Comparison of ENCODE assay signal across 25 cellular contexts in genomic region chr1:233412812-233413211, GRCh38.
"Had no signal": no experiment of that assay in that cellular context is flagged by ENCODE, and none has a peak within 500 bp of the region (broad histone marks: within the 10 kb centered on the region; RNA-seq: fewer than 3 reads in every experiment).

No MANE protein-coding gene starts in this region.

- H3K36me3 Mint-ChIP-seq: memory B cell; stimulated activated effector memory CD8-positive, alpha-beta T cell treated with anti-CD3 and anti-CD28 coated beads, Interleukin-12 subunit alpha, Interleukin-12 subunit beta, amount 100 ng/mL, for 72 hours had no signal

- H3K9me3 ChIP-seq: gastrocnemius medialis, right lobe of liver, upper lobe of left lung had no signal

- H3K27me3 ChIP-seq: dorsolateral prefrontal cortex, gastrocnemius medialis, ovary, right lobe of liver, stomach, upper lobe of left lung had no signal

- H3K4me3 ChIP-seq: dorsolateral prefrontal cortex, gastrocnemius medialis, ovary, right lobe of liver, stomach, thoracic aorta, upper lobe of left lung had no signal

- H3K27ac Mint-ChIP-seq: activated naive CD4-positive, alpha-beta T cell treated with anti-CD3 and anti-CD28 coated beads, Interleukin-2, amount 50 U/mL, for 72 hours; activated T-cell treated with anti-CD3 and anti-CD28 coated beads, Interleukin-2, amount 50 U/mL, for 72 hours; memory B cell; naive B cell; stimulated activated effector memory CD8-positive, alpha-beta T cell treated with anti-CD3 and anti-CD28 coated beads, Interleukin-12 subunit alpha, Interleukin-12 subunit beta, amount 100 ng/mL, for 72 hours had no signal

- H3K4me3 Mint-ChIP-seq: activated T-cell treated with anti-CD3 and anti-CD28 coated beads, Interleukin-2, amount 50 U/mL, for 72 hours; memory B cell; naive B cell; neural crest cell; stimulated activated effector memory CD8-positive, alpha-beta T cell treated with anti-CD3 and anti-CD28 coated beads, Interleukin-12 subunit alpha, Interleukin-12 subunit beta, amount 100 ng/mL, for 72 hours had no signal

- DNase-seq: activated CD4-positive, alpha-beta T cell treated with anti-CD3 and anti-CD28 coated beads for 1 hour; activated CD8-positive, alpha-beta memory T cell treated with anti-CD3 and anti-CD28 coated beads for 24 hours; activated CD8-positive, alpha-beta memory T cell treated with anti-CD3 and anti-CD28 coated beads, Interleukin-2, amount 50 U/mL, for 48 hours; activated effector memory CD4-positive, alpha-beta T cell treated with anti-CD3 and anti-CD28 coated beads, Interleukin-2, amount 50 U/mL, for 16 hours; activated T-cell treated with anti-CD3 and anti-CD28 coated beads, Interleukin-2, amount 50 U/mL, for 72 hours; dorsolateral prefrontal cortex; gastrocnemius medialis; kidney; left ventricle myocardium superior; naive B cell; ovary; right lobe of liver; stimulated activated CD4-positive, alpha-beta T cell treated with anti-CD3 and anti-CD28 coated beads, Interleukin-4, amount 100 ng/mL, for 24 hours; stomach; SW 1271; T-helper 2 cell; upper lobe of left lung; WERI-Rb-1 had no signal

- H3K27ac ChIP-seq: dorsolateral prefrontal cortex, epithelial cell of prostate, gastrocnemius medialis, ovary, right lobe of liver, stomach, thoracic aorta, upper lobe of left lung, WERI-Rb-1 had no signal

- ATAC-seq: activated naive CD4-positive, alpha-beta T cell treated with anti-CD3 and anti-CD28 coated beads, Interleukin-2, amount 50 U/mL, for 72 hours; activated T-cell treated with anti-CD3 and anti-CD28 coated beads, Interleukin-2, amount 50 U/mL, for 72 hours; gastrocnemius medialis; left ventricle myocardium superior; right lobe of liver; stimulated activated effector memory CD8-positive, alpha-beta T cell treated with anti-CD3 and anti-CD28 coated beads, Interleukin-12 subunit alpha, Interleukin-12 subunit beta, amount 100 ng/mL, for 72 hours had no signal

- H3K4me1 ChIP-seq: gastrocnemius medialis, right lobe of liver, stomach, upper lobe of left lung had no signal

- H3K36me3 ChIP-seq: gastrocnemius medialis, ovary, right lobe of liver, stomach, thoracic aorta, upper lobe of left lung, WERI-Rb-1 had no signal

- H3K4me1 Mint-ChIP-seq: memory B cell; naive B cell; neural crest cell; stimulated activated effector memory CD8-positive, alpha-beta T cell treated with anti-CD3 and anti-CD28 coated beads, Interleukin-12 subunit alpha, Interleukin-12 subunit beta, amount 100 ng/mL, for 72 hours had no signal

- FAIRE-seq: colon, kidney had no signal
